6 cellular contexts compared by ENCODE assay signal in the genomic region with DNA sequence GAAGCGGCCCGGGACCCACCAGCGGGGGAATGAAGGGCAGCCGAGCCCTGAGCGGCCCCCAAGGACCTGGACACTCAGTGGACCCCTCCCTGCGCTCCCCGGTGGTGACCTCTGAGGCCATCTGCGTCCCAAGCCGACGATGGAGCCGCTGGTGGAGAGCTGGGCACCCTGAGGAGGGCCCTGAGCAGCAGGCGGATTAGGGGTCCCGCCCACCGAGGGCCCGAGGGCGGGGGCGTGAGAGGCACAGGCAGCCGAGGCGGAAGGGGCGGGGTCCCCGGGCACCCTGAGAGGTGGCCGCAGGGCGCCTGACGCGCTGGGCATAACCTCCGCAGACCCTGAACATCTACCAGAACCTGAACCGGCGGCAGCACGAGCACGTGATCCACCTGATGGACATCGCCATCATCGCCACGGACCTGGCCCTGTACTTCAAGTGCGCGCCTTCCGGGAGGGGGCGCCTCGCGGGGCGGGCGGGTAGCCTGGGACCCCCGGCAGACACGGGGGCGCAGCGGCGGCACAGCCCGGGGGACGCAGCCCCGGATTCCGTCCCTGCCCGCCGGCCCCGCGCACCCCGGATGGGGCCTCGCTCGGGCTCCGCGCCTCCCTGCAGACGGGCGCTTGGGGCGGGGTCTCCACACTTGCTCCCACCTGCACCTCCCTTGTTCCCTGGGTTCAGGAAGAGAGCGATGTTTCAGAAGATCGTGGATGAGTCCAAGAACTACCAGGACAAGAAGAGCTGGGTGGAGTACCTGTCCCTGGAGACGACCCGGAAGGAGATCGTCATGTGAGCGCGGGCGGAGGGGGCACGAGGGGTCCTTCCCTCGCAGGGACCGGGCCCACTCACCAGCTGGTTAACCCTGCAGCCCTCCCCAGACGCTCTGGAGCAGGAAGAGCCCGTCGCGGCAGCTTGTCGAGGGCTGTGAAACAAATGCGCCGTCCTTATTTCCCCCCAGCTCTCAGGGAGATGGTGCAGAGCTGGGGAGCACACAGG.
DNase-seq lines count a peak whose midpoint lies in the region; ATAC-seq and TF ChIP-seq lines count a peak whose summit lies in the region.

No MANE protein-coding gene starts in this region.

- peak; percentile 42 for ATAC-seq in HG03469 (IDR thresholded peaks at IDR 0.05; ENCODE audit: unreplicated experiment)

- peak overlapping the region; percentile 64 for H3K4me3 ChIP-seq in GM12865 (ENCODE audit: low read depth, low read length)

- DNase-seq in GM12865 (ENCODE audit: low read depth) (peak; percentile 72), activated T-cell treated with anti-CD3 and anti-CD28 coated beads for 24 hours (ENCODE audit: low read depth) (peak; percentile 66), iPS-NIHi11 (ENCODE audit: low spot score) (peak; percentile 96), NCI-H187 treated with DMSO at 0.1 percent for 48 hours (lab: John Stamatoyannopoulos, UW) (no peak)
- DNase-seq in stimulated activated CD8-positive, alpha-beta memory T cell treated with anti-CD3 and anti-CD28 coated beads, Interleukin-4, amount 100 ng/mL, for 1 hour (ENCODE audit: low read depth in 2 of 2, low spot score in 1 of 2) = peak; percentile 47 to 50

- peak; percentile 3 for TF ChIP-seq CTCF in GM12865 (IDR thresholded peaks at IDR 0.05; ENCODE audit: insufficient read depth, low read depth, low read length, missing control alignments)
